21 cellular contexts compared by ENCODE assay signal in the genomic region with DNA sequence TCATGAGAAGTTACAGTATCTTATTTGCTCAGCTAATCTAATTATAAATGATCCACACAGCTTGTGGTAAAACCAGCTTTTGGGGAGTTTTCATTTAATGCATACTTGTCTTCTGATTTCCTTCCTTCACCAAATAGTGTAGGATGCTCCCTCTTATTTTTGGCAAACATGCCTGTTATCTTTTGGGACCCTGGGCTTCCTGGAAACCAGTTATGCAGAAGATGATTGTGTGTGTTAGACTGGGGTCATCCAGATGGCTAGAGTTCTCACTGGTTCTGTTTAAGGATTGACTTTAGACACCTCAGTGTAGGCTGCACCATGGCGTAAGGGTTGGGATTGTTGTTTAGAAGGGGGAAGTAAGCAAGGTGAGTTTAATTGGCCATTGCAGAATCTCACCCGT.
DNase-seq lines count a peak whose midpoint lies in the region; ATAC-seq, FAIRE-seq and TF ChIP-seq lines count a peak whose summit lies in the region.
"Had no signal": no experiment of that assay in that cellular context is flagged by ENCODE, and none has a peak within 500 bp of the region (broad histone marks: within the 10 kb centered on the region; RNA-seq: fewer than 3 reads in every experiment).

No MANE protein-coding gene starts in this region.

- H3K9me3 Mint-ChIP-seq in activated T-cell treated with anti-CD3 and anti-CD28 coated beads, Interleukin-2, amount 50 U/mL, for 24 hours, result no peaks in the 10 kb centered on the region
- H3K9me3 Mint-ChIP-seq in CD4-positive, alpha-beta T cell, result no peaks in the 10 kb centered on the region
- H3K9me3 Mint-ChIP-seq in activated T-helper 17 cell treated with anti-CD3 and anti-CD28 coated beads, Interleukin-2, amount 50 U/mL, for 72 hours, result no peaks in the 10 kb centered on the region
- no peaks in the 10 kb centered on the region for H3K9me3 Mint-ChIP-seq in naive thymus-derived CD8-positive, alpha-beta T cell

- H3K36me3 Mint-ChIP-seq in activated T-cell treated with anti-CD3 and anti-CD28 coated beads, Interleukin-2, amount 50 U/mL, for 24 hours (ENCODE audit: low read depth), result peaks cover 96% of the 10 kb centered on the region
- H3K36me3 Mint-ChIP-seq in CD4-positive, alpha-beta T cell (ENCODE audit: low read depth), result peaks cover 90% of the 10 kb centered on the region
- H3K36me3 Mint-ChIP-seq in activated T-helper 17 cell treated with anti-CD3 and anti-CD28 coated beads, Interleukin-2, amount 50 U/mL, for 72 hours (ENCODE audit: low read depth), result peaks cover 100% of the 10 kb centered on the region
- H3K36me3 Mint-ChIP-seq in naive thymus-derived CD8-positive, alpha-beta T cell, result peaks cover 0 to 75% (median 1%) of the 10 kb centered on the region in 3 donors

- H3K27ac Mint-ChIP-seq in activated T-cell treated with anti-CD3 and anti-CD28 coated beads, Interleukin-2, amount 50 U/mL, for 24 hours, result peak overlapping the region; percentile 27
- peak overlapping the region; percentile 72 for H3K27ac Mint-ChIP-seq in CD4-positive, alpha-beta T cell
- peak overlapping the region; percentile 26 for H3K27ac Mint-ChIP-seq in activated T-helper 17 cell treated with anti-CD3 and anti-CD28 coated beads, Interleukin-2, amount 50 U/mL, for 72 hours
- H3K27ac Mint-ChIP-seq in naive thymus-derived CD8-positive, alpha-beta T cell, result peak overlapping the region in 7 of 10 donors; percentile 12 to 91 (median 57)

- H3K27ac ChIP-seq in CD4-positive, alpha-beta T cell (ENCODE audit: low read depth, low read length), result no peak overlapping the region

- no peak for TF ChIP-seq POLR2A in GM12892 (IDR thresholded peaks at IDR 0.05; ENCODE audit: low read depth, low read length)

- no peak for FAIRE-seq in GM12892 (lab: Jason Lieb, UNC)
- FAIRE-seq: H1, islet of Langerhans had no signal

- peaks cover 81% of the 10 kb centered on the region for H3K4me1 Mint-ChIP-seq in activated T-cell treated with anti-CD3 and anti-CD28 coated beads, Interleukin-2, amount 50 U/mL, for 24 hours (ENCODE audit: low read depth)
- H3K4me1 Mint-ChIP-seq in CD4-positive, alpha-beta T cell (ENCODE audit: low read depth), result peaks cover 87% of the 10 kb centered on the region
- peaks cover 43% of the 10 kb centered on the region for H3K4me1 Mint-ChIP-seq in activated T-helper 17 cell treated with anti-CD3 and anti-CD28 coated beads, Interleukin-2, amount 50 U/mL, for 72 hours
- peaks cover 25 to 77% (median 64%) of the 10 kb centered on the region in 4 donors for H3K4me1 Mint-ChIP-seq in naive thymus-derived CD8-positive, alpha-beta T cell

- intact Hi-C loops in CD4-positive, alpha-beta T cell (cut with DNase I, micrococcal nuclease), result loop anchor here (2.0 to 5.0 kb wide), 2 partner anchors 59 to 95 kb away; a partner anchor contains a TSS

- ATAC-seq in CD4-positive, alpha-beta T cell (ENCODE audit: poor library complexity), result no peak
- ATAC-seq in activated T-helper 17 cell treated with anti-CD3 and anti-CD28 coated beads, Interleukin-2, amount 50 U/mL, for 72 hours (replicated peaks), result no peak
- ATAC-seq in naive thymus-derived CD8-positive, alpha-beta T cell, result no peak

- no peak for TF ChIP-seq CTCF in CD4-positive, alpha-beta T cell (IDR thresholded peaks at IDR 0.05)

- DNase-seq in activated T-cell treated with anti-CD3 and anti-CD28 coated beads, Interleukin-2, amount 50 U/mL, for 24 hours, result no peak
- no peak for DNase-seq in activated T-cell treated with anti-CD3 and anti-CD28 coated beads, Interleukin-2, amount 50 U/mL, for 1 hour
- DNase-seq in CD4-positive, alpha-beta T cell, result no peak
- DNase-seq in naive thymus-derived CD8-positive, alpha-beta T cell, result no peak
- DNase-seq in KG1 (lab: John Stamatoyannopoulos, UW) (no peak), GM12892 (ENCODE audit: insufficient read length) (no peak)
- no peak for DNase-seq in stimulated activated naive CD4-positive, alpha-beta T cell treated with Interleukin-2 at 50 U/mL for 16 hours (lab: John Stamatoyannopoulos, UW)
- DNase-seq: activated gamma-delta T cell treated with Interleukin-2 at 50 U/mL for 16 hours; cerebellar nuclear complex; DMS 273 treated with DMSO at 0.1 percent for 48 hours; NCI-H1092; NCI-H1930; NCI-H226; NCI-H748 treated with DMSO at 0.1 percent for 48 hours; occipital lobe; stimulated activated CD4-positive, alpha-beta T cell treated with anti-CD3 and anti-CD28 coated beads, Interleukin-4, amount 100 ng/mL, for 4 hours; trophoblast cell had no signal

- H3K27me3 Mint-ChIP-seq in activated T-cell treated with anti-CD3 and anti-CD28 coated beads, Interleukin-2, amount 50 U/mL, for 24 hours, result no peaks in the 10 kb centered on the region
- H3K27me3 Mint-ChIP-seq in CD4-positive, alpha-beta T cell, result no peaks in the 10 kb centered on the region
- no peaks in the 10 kb centered on the region for H3K27me3 Mint-ChIP-seq in activated T-helper 17 cell treated with anti-CD3 and anti-CD28 coated beads, Interleukin-2, amount 50 U/mL, for 72 hours
- H3K27me3 Mint-ChIP-seq in naive thymus-derived CD8-positive, alpha-beta T cell, result no peaks in the 10 kb centered on the region

- POLR2A ChIA-PET in CD4-positive, alpha-beta T cell (lab: Charles Lee), result interaction anchor here (1.7 kb wide), 1 partner anchor 55 kb away, joined by 7 read pairs; no protein-coding TSS in a partner anchor
- POLR2A ChIA-PET in naive thymus-derived CD8-positive, alpha-beta T cell (lab: Charles Lee), result no interaction called here

- no peaks in the 10 kb centered on the region for H3K27me3 ChIP-seq in CD4-positive, alpha-beta T cell (ENCODE audit: control insufficient read depth, insufficient read depth, low read length)

- H3K9me3 ChIP-seq in CD4-positive, alpha-beta T cell (ENCODE audit: control insufficient read depth, low read length), result no peaks in the 10 kb centered on the region

- CTCF ChIA-PET in CD4-positive, alpha-beta T cell (lab: Charles Lee), result no interaction called here

- no peak overlapping the region for H3K4me3 Mint-ChIP-seq in activated T-cell treated with anti-CD3 and anti-CD28 coated beads, Interleukin-2, amount 50 U/mL, for 24 hours
- H3K4me3 Mint-ChIP-seq in CD4-positive, alpha-beta T cell, result no peak overlapping the region
- H3K4me3 Mint-ChIP-seq in activated T-helper 17 cell treated with anti-CD3 and anti-CD28 coated beads, Interleukin-2, amount 50 U/mL, for 72 hours, result no peak overlapping the region
- no peak overlapping the region for H3K4me3 Mint-ChIP-seq in naive thymus-derived CD8-positive, alpha-beta T cell
- H3K4me3 Mint-ChIP-seq: CD14-positive monocyte had no signal
